ENCODE assay signal across 11 cellular contexts in the genomic region with DNA sequence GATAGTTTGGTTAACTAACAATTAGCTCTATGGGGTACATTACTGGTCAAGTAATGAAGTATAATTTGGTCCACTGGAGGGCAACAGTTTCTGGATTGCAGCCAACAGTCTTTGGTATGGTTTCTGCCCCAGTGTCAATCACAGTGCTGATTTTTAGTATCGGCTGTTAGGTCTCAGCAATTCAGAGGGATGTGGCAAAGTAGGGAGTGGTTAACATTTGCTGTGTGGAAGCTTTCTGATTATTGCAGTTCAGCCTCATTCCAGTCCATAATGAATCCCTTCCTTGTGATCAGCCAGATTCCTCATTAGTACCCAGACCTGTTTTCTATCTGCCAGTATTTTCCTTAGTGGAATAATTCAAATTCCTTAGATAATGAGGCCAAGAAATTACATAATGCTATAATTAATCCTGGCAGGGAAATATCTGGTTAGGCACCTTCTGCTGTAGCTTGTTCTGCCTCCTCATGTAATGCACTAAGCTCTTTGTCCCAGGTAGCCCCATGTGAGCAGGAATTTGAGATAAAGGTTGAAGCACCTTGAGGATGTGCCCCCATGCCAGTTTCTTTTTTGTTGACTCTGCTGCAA. TPM values are rescaled to one million over a fixed set of nuclear protein-coding genes. Genes with fewer than 3 reads are reported as not detected.
DNase-seq lines count a peak whose midpoint lies in the region; ATAC-seq and TF ChIP-seq lines count a peak whose summit lies in the region.
"Had no signal": no experiment of that assay in that cellular context is flagged by ENCODE, and none has a peak within 500 bp of the region (broad histone marks: within the 10 kb centered on the region; RNA-seq: fewer than 3 reads in every experiment).

No MANE protein-coding gene starts in this region.

- no peak for TF ChIP-seq POLR2A in body of pancreas (IDR thresholded peaks at IDR 0.05)

- no peaks in the 10 kb centered on the region for H3K9me3 ChIP-seq in body of pancreas
- no peaks in the 10 kb centered on the region for H3K9me3 ChIP-seq in naive thymus-derived CD4-positive, alpha-beta T cell (ENCODE audit: control insufficient read depth in 2 of 3, low read length in 3 of 3)

- intact Hi-C loops in body of pancreas (cut with DNase I), result no loop called here
- intact Hi-C loops in naive thymus-derived CD4-positive, alpha-beta T cell (cut with micrococcal nuclease), result no loop called here

- ATAC-seq in body of pancreas (peak; percentile 86), HG02610 (IDR thresholded peaks at IDR 0.05; ENCODE audit: unreplicated experiment) (no peak)
- no peak for ATAC-seq in naive thymus-derived CD4-positive, alpha-beta T cell
- ATAC-seq: CD8-positive, alpha-beta T cell had no signal

- 0% methylated on average over 1 of the region's 1 CpG for WGBS in body of pancreas, 2 donors

- peaks cover 15% of the 10 kb centered on the region for H3K4me1 ChIP-seq in body of pancreas
- no peaks in the 10 kb centered on the region for H3K4me1 ChIP-seq in naive thymus-derived CD4-positive, alpha-beta T cell (ENCODE audit: control insufficient read depth in 2 of 2, insufficient read depth in 2 of 2, low read length in 2 of 2)

- no peak overlapping the region for H3K4me3 Mint-ChIP-seq in activated CD4-positive, alpha-beta memory T cell treated with anti-CD3 and anti-CD28 coated beads, Interleukin-2, amount 10 ng/mL, durations not matched to agents 7 days and 5 days
- no peak overlapping the region for H3K4me3 Mint-ChIP-seq in naive thymus-derived CD4-positive, alpha-beta T cell
- H3K4me3 Mint-ChIP-seq: activated naive CD4-positive, alpha-beta T cell treated with anti-CD3 and anti-CD28 coated beads, Interleukin-2, amount 10 ng/mL, durations not matched to agents 7 days and 5 days; CD8-positive, alpha-beta T cell had no signal

- H3K27ac Mint-ChIP-seq in activated CD4-positive, alpha-beta memory T cell treated with anti-CD3 and anti-CD28 coated beads, Interleukin-2, amount 10 ng/mL, durations not matched to agents 7 days and 5 days, result no peak overlapping the region
- H3K27ac Mint-ChIP-seq in naive thymus-derived CD4-positive, alpha-beta T cell, result no peak overlapping the region
- H3K27ac Mint-ChIP-seq: activated naive CD4-positive, alpha-beta T cell treated with anti-CD3 and anti-CD28 coated beads, Interleukin-2, amount 10 ng/mL, durations not matched to agents 7 days and 5 days; CD8-positive, alpha-beta T cell had no signal

- POLR2A ChIA-PET in activated CD4-positive, alpha-beta memory T cell treated with anti-CD3 and anti-CD28 coated beads, Interleukin-2, amount 10 ng/mL, durations not matched to agents 7 days and 5 days (lab: Charles Lee), result no interaction called here
- POLR2A ChIA-PET in naive thymus-derived CD4-positive, alpha-beta T cell (lab: Charles Lee), result no interaction called here

- no peaks in the 10 kb centered on the region for H3K36me3 Mint-ChIP-seq in activated CD4-positive, alpha-beta memory T cell treated with anti-CD3 and anti-CD28 coated beads, Interleukin-2, amount 10 ng/mL, durations not matched to agents 7 days and 5 days (ENCODE audit: low read depth)
- H3K36me3 Mint-ChIP-seq in naive thymus-derived CD4-positive, alpha-beta T cell, result no peaks in the 10 kb centered on the region
- H3K36me3 Mint-ChIP-seq: activated naive CD4-positive, alpha-beta T cell treated with anti-CD3 and anti-CD28 coated beads, Interleukin-2, amount 10 ng/mL, durations not matched to agents 7 days and 5 days; CD8-positive, alpha-beta T cell had no signal

- DNase-seq in COLO829 (ENCODE audit: low spot score), result peak; percentile 8
- peak; percentile 60 for DNase-seq in MV-4-11 (lab: John Stamatoyannopoulos, UW)
- peak; percentile 37 to 49 (median 44) for DNase-seq in body of pancreas
- DNase-seq in activated CD4-positive, alpha-beta memory T cell treated with anti-CD3 and anti-CD28 coated beads, Interleukin-2, amount 10 ng/mL, durations not matched to agents 7 days and 5 days, result no peak
- DNase-seq in NCI-H1436 treated with DMSO at 0.1 percent for 48 hours (lab: John Stamatoyannopoulos, UW), result no peak
- no peak for DNase-seq in naive thymus-derived CD4-positive, alpha-beta T cell
- DNase-seq: activated naive CD4-positive, alpha-beta T cell treated with anti-CD3 and anti-CD28 coated beads, Interleukin-2, amount 10 ng/mL, durations not matched to agents 7 days and 5 days; CD8-positive, alpha-beta T cell; stimulated activated CD4-positive, alpha-beta T cell treated with anti-CD3 and anti-CD28 coated beads, Interleukin-15, amount 100 ng/mL, for 24 hours had no signal

- no peaks in the 10 kb centered on the region for H3K27me3 ChIP-seq in body of pancreas
- no peaks in the 10 kb centered on the region for H3K27me3 ChIP-seq in layer of hippocampus (ENCODE audit: control insufficient read depth, insufficient read depth, low read length)
- H3K27me3 ChIP-seq in naive thymus-derived CD4-positive, alpha-beta T cell (ENCODE audit: control insufficient read depth in 2 of 2, insufficient read depth in 2 of 2, low read length in 2 of 2), result no peaks in the 10 kb centered on the region

- H3K9me3 Mint-ChIP-seq in activated CD4-positive, alpha-beta memory T cell treated with anti-CD3 and anti-CD28 coated beads, Interleukin-2, amount 10 ng/mL, durations not matched to agents 7 days and 5 days, result no peaks in the 10 kb centered on the region
- peaks cover 0 to 3% (median 0%) of the 10 kb centered on the region in 11 donors for H3K9me3 Mint-ChIP-seq in naive thymus-derived CD4-positive, alpha-beta T cell
- H3K9me3 Mint-ChIP-seq: activated naive CD4-positive, alpha-beta T cell treated with anti-CD3 and anti-CD28 coated beads, Interleukin-2, amount 10 ng/mL, durations not matched to agents 7 days and 5 days; CD8-positive, alpha-beta T cell had no signal

- H3K27me3 Mint-ChIP-seq in activated CD4-positive, alpha-beta memory T cell treated with anti-CD3 and anti-CD28 coated beads, Interleukin-2, amount 10 ng/mL, durations not matched to agents 7 days and 5 days, result peaks cover 3% of the 10 kb centered on the region
- H3K27me3 Mint-ChIP-seq in naive thymus-derived CD4-positive, alpha-beta T cell, result peaks cover 0 to 4% (median 0%) of the 10 kb centered on the region in 5 donors

- peaks cover 0 to 10% of the 10 kb centered on the region in 2 donors for H3K36me3 ChIP-seq in body of pancreas (replicated peaks in 1 of 2; ENCODE audit: insufficient read depth in 1 of 2, low read depth in 2 of 2)
- H3K36me3 ChIP-seq in naive thymus-derived CD4-positive, alpha-beta T cell (ENCODE audit: control insufficient read depth in 2 of 3, insufficient read depth in 3 of 3, low read length in 3 of 3), result no peaks in the 10 kb centered on the region

- CTCF ChIA-PET in activated CD4-positive, alpha-beta memory T cell treated with anti-CD3 and anti-CD28 coated beads, Interleukin-2, amount 10 ng/mL, durations not matched to agents 7 days and 5 days (lab: Charles Lee), result no interaction called here
- CTCF ChIA-PET in naive thymus-derived CD4-positive, alpha-beta T cell (lab: Charles Lee), result no interaction called here

- peak in 4 of 7 experiments; percentile 36 to 43 (median 41) for TF ChIP-seq CTCF in body of pancreas (IDR thresholded peaks at IDR 0.05)

- H3K27ac ChIP-seq in body of pancreas (peak overlapping the region; percentile 29 to 59 (median 52)), layer of hippocampus (ENCODE audit: low read depth, low read length) (peak overlapping the region; percentile 21)
- H3K27ac ChIP-seq in naive thymus-derived CD4-positive, alpha-beta T cell (ENCODE audit: low read depth, low read length), result no peak overlapping the region

- H3K4me3 ChIP-seq in body of pancreas, result no peak overlapping the region
- H3K4me3 ChIP-seq in naive thymus-derived CD4-positive, alpha-beta T cell (ENCODE audit: low read length), result no peak overlapping the region

- H3K4me1 Mint-ChIP-seq in activated CD4-positive, alpha-beta memory T cell treated with anti-CD3 and anti-CD28 coated beads, Interleukin-2, amount 10 ng/mL, durations not matched to agents 7 days and 5 days, result no peaks in the 10 kb centered on the region
- no peaks in the 10 kb centered on the region for H3K4me1 Mint-ChIP-seq in naive thymus-derived CD4-positive, alpha-beta T cell
- H3K4me1 Mint-ChIP-seq: activated naive CD4-positive, alpha-beta T cell treated with anti-CD3 and anti-CD28 coated beads, Interleukin-2, amount 10 ng/mL, durations not matched to agents 7 days and 5 days had no signal

RNA-seq across cellular contexts. Expression of a gene that starts 14.0 kb away (rescaled TPM):
- 10 to 100 TPM; 37.9 to 85.4 TPM for total RNA-seq in body of pancreas
- under 1 TPM; 0.15 to 0.18 TPM for total RNA-seq in activated CD4-positive, alpha-beta memory T cell treated with anti-CD3 and anti-CD28 coated beads, Interleukin-2, amount 10 ng/mL, durations not matched to agents 7 days and 5 days
- total RNA-seq in naive thymus-derived CD4-positive, alpha-beta T cell, result 1 to 10 TPM in 1 of 5 experiments, under 1 TPM in 1, not detected in 3; 0.69 to 1.7 TPM
- polyA plus RNA-seq in naive thymus-derived CD4-positive, alpha-beta T cell, result not detected
- total RNA-seq: CD8-positive, alpha-beta T cell had no signal

Comparison
In these comparisons a context has a peak if more than half of its experiments do, and no peak if none do; other contexts are left out.
1. DNase-seq: peak in COLO829 (single experiment), MV-4-11 (single experiment) and body of pancreas (4 of 4); none in activated CD4-positive, alpha-beta memory T cell treated with anti-CD3 and anti-CD28 coated beads, Interleukin-2, amount 10 ng/mL, durations not matched to agents 7 days and 5 days (single experiment), NCI-H1436 treated with DMSO at 0.1 percent for 48 hours (single experiment) and naive thymus-derived CD4-positive, alpha-beta T cell (0 of 9).
2. RNA of a gene that starts 14.0 kb away (total RNA-seq): 37.9 to 85.4 TPM in body of pancreas; 0.15 to 0.18 TPM in activated CD4-positive, alpha-beta memory T cell treated with anti-CD3 and anti-CD28 coated beads, Interleukin-2, amount 10 ng/mL, durations not matched to agents 7 days and 5 days and 0.69 to 1.7 TPM in naive thymus-derived CD4-positive, alpha-beta T cell; every median in the first group is over 10 times any median in the second.